ENCODE assay signal across 8 cellular contexts in the genomic region with DNA sequence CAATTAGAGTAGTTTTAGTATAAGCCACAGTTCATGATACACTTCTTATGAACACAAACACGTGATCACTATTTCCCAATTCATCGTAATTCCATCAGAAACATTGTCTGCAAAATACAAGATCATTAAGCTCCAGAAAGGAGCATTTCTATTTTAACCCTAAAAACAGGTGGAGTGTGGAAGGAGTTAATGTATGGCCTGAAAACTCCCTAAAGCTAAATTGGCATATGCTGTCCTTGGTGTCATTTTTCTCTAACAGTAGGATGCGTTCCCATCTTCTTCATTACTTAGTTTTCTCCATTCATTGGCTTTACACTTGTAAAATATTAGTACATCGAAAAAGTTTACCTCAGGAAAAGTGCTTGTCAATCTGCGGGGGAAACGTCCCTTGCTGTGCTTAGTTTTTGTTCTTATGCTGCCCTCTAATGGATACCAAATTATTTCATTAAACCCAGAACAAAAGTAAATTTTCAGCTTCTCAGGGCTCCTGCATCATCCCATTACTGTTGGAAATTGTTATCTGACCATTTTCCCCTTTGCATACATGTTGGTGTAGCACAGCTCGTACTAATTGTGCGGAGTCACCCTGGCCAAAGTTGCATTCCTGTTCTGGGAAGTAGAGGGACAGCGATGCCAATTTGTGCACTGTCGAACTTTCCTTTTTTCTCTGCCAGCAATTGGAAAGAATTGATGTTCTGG.
DNase-seq lines count a peak whose midpoint lies in the region; ATAC-seq, FAIRE-seq and TF ChIP-seq lines count a peak whose summit lies in the region.

No MANE protein-coding gene starts in this region.

- H3K4me2 ChIP-seq in astrocyte (ENCODE audit: low read length), result no peak overlapping the region

- TF ChIP-seq CTCF in Calu3 (IDR thresholded peaks at IDR 0.05; ENCODE audit: unreplicated experiment) (peak; percentile 28), astrocyte (IDR thresholded peaks at IDR 0.05; ENCODE audit: insufficient read depth, low read depth, low read length) (peak; percentile 42)

- H3K36me3 Mint-ChIP-seq in Calu3 (ENCODE audit: insufficient read depth, unreplicated experiment) (no peaks in the 10 kb centered on the region), astrocyte (ENCODE audit: low read depth, unreplicated experiment) (no peaks in the 10 kb centered on the region)
- peaks cover 5% of the 10 kb centered on the region for H3K36me3 Mint-ChIP-seq in activated T-helper 2 cell treated with anti-CD3 and anti-CD28 coated beads, Interferon-gamma antibody, Interleukin-2, Interleukin-4, amounts not matched to agents 10 μg/mL and 5 μg/mL and 100 μg/mL, durations not matched to agents 14 hours and 24 hours and 36 hours (ENCODE audit: low read depth)

- H3K27ac Mint-ChIP-seq in Calu3 (ENCODE audit: unreplicated experiment) (no peak overlapping the region), astrocyte (ENCODE audit: unreplicated experiment) (no peak overlapping the region)
- no peak overlapping the region for H3K27ac Mint-ChIP-seq in stimulated activated naive CD8-positive, alpha-beta T cell treated with anti-CD3 and anti-CD28 coated beads, Interleukin-15, amount 100 ng/mL, for 72 hours
- no peak overlapping the region for H3K27ac Mint-ChIP-seq in activated T-helper 2 cell treated with anti-CD3 and anti-CD28 coated beads, Interferon-gamma antibody, Interleukin-2, Interleukin-4, amounts not matched to agents 10 μg/mL and 5 μg/mL and 100 μg/mL, durations not matched to agents 14 hours and 24 hours and 36 hours

- peak; percentile 90 for FAIRE-seq in astrocyte (lab: Jason Lieb, UNC)

- no peaks in the 10 kb centered on the region for H3K4me1 ChIP-seq in astrocyte (ENCODE audit: insufficient read depth, low read length)

- intact Hi-C loops in Calu3 (cut with micrococcal nuclease; ENCODE audit: unreplicated experiment), result loop anchor here (2.0 to 5.0 kb wide), 8 partner anchors 187 to 1213 kb away; no protein-coding TSS in a partner anchor
- intact Hi-C loops in activated T-helper 2 cell treated with anti-CD3 and anti-CD28 coated beads, Interferon-gamma antibody, Interleukin-2, Interleukin-4, amounts not matched to agents 10 μg/mL and 5 μg/mL and 100 μg/mL, durations not matched to agents 14 hours and 24 hours and 36 hours (cut with micrococcal nuclease), result loop anchor here (1.0 to 5.0 kb wide), 6 partner anchors 152 to 1213 kb away; a partner anchor contains a TSS

- H3K9me3 ChIP-seq in astrocyte (ENCODE audit: insufficient read depth, low read depth, low read length), result no peaks in the 10 kb centered on the region

- H2AFZ ChIP-seq in astrocyte (ENCODE audit: low read depth, low read length), result no peak overlapping the region

- DNase-seq in Calu3, result peak; percentile 6
- peak; percentile 62 for DNase-seq in NCI-H526 treated with DMSO at 0.1 percent for 48 hours (lab: John Stamatoyannopoulos, UW)
- DNase-seq in astrocyte (ENCODE audit: low read depth), result peak; percentile 21
- DNase-seq in iPS-NIHi11 (ENCODE audit: low spot score), result peak; percentile 37
- peak in 1 of 2 donors; percentile 5 for DNase-seq in stimulated activated naive CD8-positive, alpha-beta T cell treated with anti-CD3 and anti-CD28 coated beads, Interleukin-15, amount 100 ng/mL, for 72 hours
- no peak for DNase-seq in activated T-helper 2 cell treated with anti-CD3 and anti-CD28 coated beads, Interferon-gamma antibody, Interleukin-2, Interleukin-4, amounts not matched to agents 10 μg/mL and 5 μg/mL and 100 μg/mL, durations not matched to agents 14 hours and 24 hours and 36 hours (ENCODE audit: low spot score)

- no peaks in the 10 kb centered on the region for H3K4me1 Mint-ChIP-seq in Calu3 (ENCODE audit: low read depth, unreplicated experiment)
- H3K4me1 Mint-ChIP-seq in astrocyte (ENCODE audit: low read depth, unreplicated experiment), result no peaks in the 10 kb centered on the region
- no peaks in the 10 kb centered on the region for H3K4me1 Mint-ChIP-seq in stimulated activated naive CD8-positive, alpha-beta T cell treated with anti-CD3 and anti-CD28 coated beads, Interleukin-15, amount 100 ng/mL, for 72 hours
- H3K4me1 Mint-ChIP-seq in activated T-helper 2 cell treated with anti-CD3 and anti-CD28 coated beads, Interferon-gamma antibody, Interleukin-2, Interleukin-4, amounts not matched to agents 10 μg/mL and 5 μg/mL and 100 μg/mL, durations not matched to agents 14 hours and 24 hours and 36 hours (ENCODE audit: low read depth), result peaks cover 11% of the 10 kb centered on the region

- H3K9me3 Mint-ChIP-seq in Calu3 (ENCODE audit: low read depth, unreplicated experiment) (no peaks in the 10 kb centered on the region), astrocyte (ENCODE audit: unreplicated experiment) (no peaks in the 10 kb centered on the region)
- no peaks in the 10 kb centered on the region for H3K9me3 Mint-ChIP-seq in stimulated activated naive CD8-positive, alpha-beta T cell treated with anti-CD3 and anti-CD28 coated beads, Interleukin-15, amount 100 ng/mL, for 72 hours
- no peaks in the 10 kb centered on the region for H3K9me3 Mint-ChIP-seq in activated T-helper 2 cell treated with anti-CD3 and anti-CD28 coated beads, Interferon-gamma antibody, Interleukin-2, Interleukin-4, amounts not matched to agents 10 μg/mL and 5 μg/mL and 100 μg/mL, durations not matched to agents 14 hours and 24 hours and 36 hours

- H3K4me3 ChIP-seq in astrocyte (ENCODE audit: insufficient read depth, low read depth, low read length), result no peak overlapping the region

- peak; percentile 73 for ATAC-seq in GM18868 (IDR thresholded peaks at IDR 0.05; ENCODE audit: unreplicated experiment)
- ATAC-seq in HG03066 (IDR thresholded peaks at IDR 0.05; ENCODE audit: low read depth, unreplicated experiment), result peak; percentile 61
- peak; percentile 64 for ATAC-seq in stimulated activated naive CD8-positive, alpha-beta T cell treated with anti-CD3 and anti-CD28 coated beads, Interleukin-15, amount 100 ng/mL, for 72 hours

- H3K4me3 Mint-ChIP-seq in Calu3 (ENCODE audit: low read depth, unreplicated experiment) (no peak overlapping the region), astrocyte (ENCODE audit: unreplicated experiment) (no peak overlapping the region)
- H3K4me3 Mint-ChIP-seq in stimulated activated naive CD8-positive, alpha-beta T cell treated with anti-CD3 and anti-CD28 coated beads, Interleukin-15, amount 100 ng/mL, for 72 hours, result no peak overlapping the region
- H3K4me3 Mint-ChIP-seq in activated T-helper 2 cell treated with anti-CD3 and anti-CD28 coated beads, Interferon-gamma antibody, Interleukin-2, Interleukin-4, amounts not matched to agents 10 μg/mL and 5 μg/mL and 100 μg/mL, durations not matched to agents 14 hours and 24 hours and 36 hours (ENCODE audit: low read depth), result no peak overlapping the region

- no TSS peak for BruUV-seq in Calu3 (replicated peaks; lab: Mats Ljungman, UMichigan)

- H3K9ac ChIP-seq in astrocyte (ENCODE audit: low read length), result no peak overlapping the region

- no peaks in the 10 kb centered on the region for H3K36me3 ChIP-seq in astrocyte (ENCODE audit: insufficient read depth, low read length)

- H4K20me1 ChIP-seq in astrocyte (ENCODE audit: insufficient read depth, low read length), result no peaks in the 10 kb centered on the region

- H3K27ac ChIP-seq in astrocyte (ENCODE audit: low read depth, low read length), result no peak overlapping the region

- CTCF ChIA-PET in Calu3 (lab: Charles Lee), result interaction anchor here (0.6 to 2.2 kb wide), 3 partner anchors 254 to 467 kb away, joined by 4 to 18 read pairs (median 4); no protein-coding TSS in a partner anchor

- no peaks in the 10 kb centered on the region for H3K27me3 ChIP-seq in astrocyte (ENCODE audit: insufficient read depth, low read length)

- no peaks in the 10 kb centered on the region for H3K27me3 Mint-ChIP-seq in Calu3 (ENCODE audit: unreplicated experiment)
- no peaks in the 10 kb centered on the region for H3K27me3 Mint-ChIP-seq in astrocyte (ENCODE audit: low read depth, unreplicated experiment)
- H3K27me3 Mint-ChIP-seq in stimulated activated naive CD8-positive, alpha-beta T cell treated with anti-CD3 and anti-CD28 coated beads, Interleukin-15, amount 100 ng/mL, for 72 hours, result no peaks in the 10 kb centered on the region
- no peaks in the 10 kb centered on the region for H3K27me3 Mint-ChIP-seq in activated T-helper 2 cell treated with anti-CD3 and anti-CD28 coated beads, Interferon-gamma antibody, Interleukin-2, Interleukin-4, amounts not matched to agents 10 μg/mL and 5 μg/mL and 100 μg/mL, durations not matched to agents 14 hours and 24 hours and 36 hours (ENCODE audit: low read depth)

- no peaks in the 10 kb centered on the region for H3K79me2 ChIP-seq in astrocyte (ENCODE audit: insufficient read depth, low read length)
